Comparison of ENCODE assay signal across 8 cellular contexts in genomic region chr5:116574682-116575634, GRCh38. TPM values are rescaled to one million over a fixed set of nuclear protein-coding genes. Genes with fewer than 3 reads are reported as not detected.
DNase-seq lines count a peak whose midpoint lies in the region; ATAC-seq and TF ChIP-seq lines count a peak whose summit lies in the region.

Gene SEMA6A, minus strand, starts transcription at chr5:116574823. Its CDS starts 69,879 bp downstream, at chr5:116504944.

- DNase-seq in Caco-2: peak; percentile 92 to 93
- peak; percentile 99 for DNase-seq in NCI-H748 (lab: John Stamatoyannopoulos, UW; ENCODE audit: unreplicated experiment)
- peak; percentile 74 for DNase-seq in activated naive CD4-positive, alpha-beta T cell treated with anti-CD3 and anti-CD28 coated beads for 36 hours

- TSS peak; percentile 54 for BruUV-seq in Caco-2 (replicated peaks; lab: Mats Ljungman, UMichigan)

- 0 to 1% methylated on average over 18 of the region's 61 CpGs for WGBS in gastroesophageal sphincter (ENCODE audit: low coverage in 1 of 2), 2 donors
- WGBS in thymus: 1% methylated on average over 61 of the region's 61 CpGs

- peak within 1 kb of the TSS; percentile 59 for H3K9ac ChIP-seq in neural cell (ENCODE audit: low read length)

- peak within 1 kb of the TSS; percentile 45 for H3K27ac Mint-ChIP-seq in Caco-2 (ENCODE audit: unreplicated experiment)
- H3K27ac Mint-ChIP-seq in activated naive CD4-positive, alpha-beta T cell treated with anti-CD3 and anti-CD28 coated beads for 36 hours: no peak within 1 kb of the TSS

- POLR2A ChIA-PET in Caco-2 (lab: Charles Lee): interaction anchor here (0.5 to 0.6 kb wide), 2 partner anchors 78 to 812 kb away, joined by 4 to 5 read pairs; no protein-coding TSS in a partner anchor

- H3K4me2 ChIP-seq in neural cell (ENCODE audit: low read length): peak within 1 kb of the TSS; percentile 79

- H3K9me3 ChIP-seq in Caco-2: no peaks in the 10 kb centered on the region
- no peaks in the 10 kb centered on the region for H3K9me3 ChIP-seq in gastroesophageal sphincter
- no peaks in the 10 kb centered on the region for H3K9me3 ChIP-seq in neural cell (ENCODE audit: low read length)
- no peaks in the 10 kb centered on the region for H3K9me3 ChIP-seq in thymus (ENCODE audit: control insufficient read depth)

- H3K4me1 Mint-ChIP-seq in Caco-2 (ENCODE audit: low read depth, unreplicated experiment): peaks cover 22% of the 10 kb centered on the region
- H3K4me1 Mint-ChIP-seq in activated naive CD4-positive, alpha-beta T cell treated with anti-CD3 and anti-CD28 coated beads for 36 hours (ENCODE audit: low read depth): peaks cover 24% of the 10 kb centered on the region

- ATAC-seq in GM19397 (IDR thresholded peaks at IDR 0.05; ENCODE audit: unreplicated experiment) (peak; percentile 51), HG03460 (IDR thresholded peaks at IDR 0.05; ENCODE audit: unreplicated experiment) (peak; percentile 44), gastroesophageal sphincter (peak; percentile 89)

- peak; percentile 46 to 64 for TF ChIP-seq POLR2A in gastroesophageal sphincter (IDR thresholded peaks at IDR 0.05)

- H3K9me2 ChIP-seq in neural cell (ENCODE audit: insufficient read depth, low read length): no peaks in the 10 kb centered on the region

- H2AFZ ChIP-seq in neural cell (ENCODE audit: low read depth, low read length): peak within 1 kb of the TSS; percentile 46

- H3K27ac ChIP-seq in gastroesophageal sphincter: peak within 1 kb of the TSS; percentile 10 to 81 (median 76)
- H3K27ac ChIP-seq in neural cell (ENCODE audit: low read length): peak within 1 kb of the TSS; percentile 52
- H3K27ac ChIP-seq in thymus (ENCODE audit: low read depth): peak within 1 kb of the TSS; percentile 72

- H3K9me3 Mint-ChIP-seq in Caco-2 (ENCODE audit: unreplicated experiment): no peaks in the 10 kb centered on the region
- no peaks in the 10 kb centered on the region for H3K9me3 Mint-ChIP-seq in activated naive CD4-positive, alpha-beta T cell treated with anti-CD3 and anti-CD28 coated beads for 36 hours

- peaks cover 22% of the 10 kb centered on the region for H3K36me3 Mint-ChIP-seq in Caco-2 (ENCODE audit: insufficient read depth, unreplicated experiment)
- H3K36me3 Mint-ChIP-seq in activated naive CD4-positive, alpha-beta T cell treated with anti-CD3 and anti-CD28 coated beads for 36 hours (ENCODE audit: low read depth): no peaks in the 10 kb centered on the region

- CTCF ChIA-PET in Caco-2 (lab: Charles Lee): no interaction called here
- CTCF ChIA-PET in activated naive CD4-positive, alpha-beta T cell treated with anti-CD3 and anti-CD28 coated beads for 36 hours (lab: Charles Lee): interaction anchor here (0.6 to 0.7 kb wide), 2 partner anchors 58 to 87 kb away, joined by 3 read pairs; no protein-coding TSS in a partner anchor

- no peak for TF ChIP-seq CTCF in Caco-2 (IDR thresholded peaks at IDR 0.05; ENCODE audit: insufficient read depth in 1 of 2, low read depth in 1 of 2, low read length in 1 of 2, severe bottlenecking in 1 of 2, unreplicated experiment in 1 of 2)
- TF ChIP-seq CTCF in gastroesophageal sphincter (IDR thresholded peaks at IDR 0.05): peak in 3 of 4 experiments; percentile 31 to 38 (median 34)
- TF ChIP-seq CTCF in neural cell (IDR thresholded peaks at IDR 0.05; ENCODE audit: poor library complexity, severe bottlenecking): no peak

- peak within 1 kb of the TSS; percentile 92 for H3K4me3 Mint-ChIP-seq in Caco-2 (ENCODE audit: unreplicated experiment)
- peak within 1 kb of the TSS; percentile 76 for H3K4me3 Mint-ChIP-seq in activated naive CD4-positive, alpha-beta T cell treated with anti-CD3 and anti-CD28 coated beads for 36 hours

- H3F3A ChIP-seq in neural cell (ENCODE audit: insufficient read depth, low read length, poor library complexity, severe bottlenecking): peaks cover 5% of the 10 kb centered on the region

- peak; percentile 53 for TF ChIP-seq RAD21 in neural cell (conservative IDR thresholded peaks at IDR 0.05)

- H3K4me1 ChIP-seq in Caco-2 (peaks cover 23% of the 10 kb centered on the region), gastroesophageal sphincter (peaks cover 0 to 54% (median 5%) of the 10 kb centered on the region in 3 donors), thymus (ENCODE audit: control insufficient read depth, insufficient read depth, low read length) (no peaks in the 10 kb centered on the region)

- intact Hi-C loops in Caco-2 (cut with micrococcal nuclease; ENCODE audit: unreplicated experiment): loop anchor here (2.0 to 5.0 kb wide), 4 partner anchors 82 to 287 kb away; no protein-coding TSS in a partner anchor
- intact Hi-C loops in activated naive CD4-positive, alpha-beta T cell treated with anti-CD3 and anti-CD28 coated beads for 36 hours (cut with micrococcal nuclease): loop anchor here (5.0 to 10.0 kb wide), 2 partner anchors 438 to 880 kb away; no protein-coding TSS in a partner anchor

- no peaks in the 10 kb centered on the region for H4K20me1 ChIP-seq in neural cell (ENCODE audit: insufficient read depth)

- H3K36me3 ChIP-seq in Caco-2 (ENCODE audit: control insufficient read depth, insufficient read depth, low read length): no peaks in the 10 kb centered on the region
- H3K36me3 ChIP-seq in gastroesophageal sphincter: no peaks in the 10 kb centered on the region
- H3K36me3 ChIP-seq in neural cell (ENCODE audit: insufficient read depth, low read length): no peaks in the 10 kb centered on the region
- H3K36me3 ChIP-seq in thymus (ENCODE audit: control insufficient read depth, insufficient read depth): no peaks in the 10 kb centered on the region

- H3K4me3 ChIP-seq in Caco-2 (ENCODE audit: low read depth, low read length) (peak within 1 kb of the TSS; percentile 61), gastroesophageal sphincter (peak within 1 kb of the TSS; percentile 63 to 78), neural cell (ENCODE audit: low read length) (peak within 1 kb of the TSS; percentile 79), thymus (ENCODE audit: low read length) (peak within 1 kb of the TSS; percentile 52)

- peaks cover 31% of the 10 kb centered on the region for H3K79me2 ChIP-seq in neural cell (replicated peaks; ENCODE audit: insufficient read depth, low read length)

- H3K27me3 ChIP-seq in Caco-2 (replicated peaks; ENCODE audit: control insufficient read depth, insufficient read depth, low read length): no peaks in the 10 kb centered on the region; the same call in 1 of the 2 replicates
- peaks cover 23% of the 10 kb centered on the region for H3K27me3 ChIP-seq in gastroesophageal sphincter
- H3K27me3 ChIP-seq in neural cell (ENCODE audit: insufficient read depth, low read depth, low read length): peaks cover 47% of the 10 kb centered on the region
- peaks cover 66% of the 10 kb centered on the region for H3K27me3 ChIP-seq in thymus (ENCODE audit: control insufficient read depth, insufficient read depth)

- peaks cover 2% of the 10 kb centered on the region for H3K27me3 Mint-ChIP-seq in Caco-2 (ENCODE audit: insufficient read depth, unreplicated experiment)
- H3K27me3 Mint-ChIP-seq in activated naive CD4-positive, alpha-beta T cell treated with anti-CD3 and anti-CD28 coated beads for 36 hours (ENCODE audit: low read depth): peaks cover 76% of the 10 kb centered on the region

- TF ChIP-seq EP300 in gastroesophageal sphincter (IDR thresholded peaks at IDR 0.05): no peak
- peak; percentile 65 for TF ChIP-seq EP300 in neural cell (conservative IDR thresholded peaks at IDR 0.05; ENCODE audit: poor library complexity, severe bottlenecking)

TF ChIP-seq in neural cell, 6 proteins besides CTCF, POLR2A, EP300 and RAD21:
- TF ChIP-seq MXI1 (conservative IDR thresholded peaks at IDR 0.05; ENCODE audit: poor library complexity, severe bottlenecking) (peak; percentile 18), POLR2AphosphoS5 (IDR thresholded peaks at IDR 0.05) (peak; percentile 63), REST (IDR thresholded peaks at IDR 0.05; ENCODE audit: borderline replicate concordance) (no peak), SMC3 (conservative IDR thresholded peaks at IDR 0.05; ENCODE audit: poor library complexity) (peak; percentile 58), TAF1 (IDR thresholded peaks at IDR 0.05; ENCODE audit: low read depth) (peak; percentile 85)

RNA-seq across cellular contexts. Expression of gene SEMA6A, which starts in this region (rescaled TPM):
- 18.3 and 26.3 TPM in 2 replicates for total RNA-seq in Caco-2 (2022)
- total RNA-seq in activated naive CD4-positive, alpha-beta T cell treated with anti-CD3 and anti-CD28 coated beads for 36 hours: under 1 TPM; 0.10 to 0.14 TPM
- 10 to 100 TPM; 10.9 to 19.8 (median 17.8) TPM for total RNA-seq in gastroesophageal sphincter
- 6.5 and 6.6 TPM in 2 replicates for polyA plus RNA-seq in neural cell
- polyA minus RNA-seq in neural cell: 22.9 and 35.2 TPM in 2 replicates
- 3.6 TPM for polyA plus RNA-seq in thymus

Comparison
In these comparisons a context has a peak if more than half of its experiments do, and no peak if none do; other contexts are left out.
1. Peak in every context shown above with its lines: DNase-seq, ATAC-seq, H3K4me3 ChIP-seq and H3K27ac ChIP-seq.
2. RNA of gene SEMA6A (total RNA-seq): 10.9 to 19.8 TPM in gastroesophageal sphincter and 18.3 to 26.3 TPM in Caco-2; 0.10 to 0.14 TPM in activated naive CD4-positive, alpha-beta T cell treated with anti-CD3 and anti-CD28 coated beads for 36 hours; every median in the first group is over 10 times any median in the second.
3. Peak in DNase-seq in activated naive CD4-positive, alpha-beta T cell treated with anti-CD3 and anti-CD28 coated beads for 36 hours; RNA of the gene not detected or under 1 TPM.
4. CTCF ChIP-seq: peak in gastroesophageal sphincter (3 of 4); none in Caco-2 (0 of 2) and neural cell (single experiment).